In genomic region chr2:150495993-150496627, GRCh38 we compare ENCODE assay signal across 12 cellular contexts. TPM values are rescaled to one million over a fixed set of nuclear protein-coding genes. Genes with fewer than 3 reads are reported as not detected.
DNase-seq lines count a peak whose midpoint lies in the region; ATAC-seq and TF ChIP-seq lines count a peak whose summit lies in the region.
"Had no signal": no experiment of that assay in that cellular context is flagged by ENCODE, and none has a peak within 500 bp of the region (broad histone marks: within the 10 kb centered on the region; RNA-seq: fewer than 3 reads in every experiment).

No MANE protein-coding gene starts in this region.

- H3K4me1 ChIP-seq in esophagus squamous epithelium, result peaks cover 0 to 11% (median 0%) of the 10 kb centered on the region in 3 donors
- no peaks in the 10 kb centered on the region for H3K4me1 ChIP-seq in suprapubic skin

- TF ChIP-seq EP300 in suprapubic skin (IDR thresholded peaks at IDR 0.05), result no peak

- H3K27me3 ChIP-seq in kidney epithelial cell (ENCODE audit: control insufficient read depth, insufficient read depth, low read length), result no peaks in the 10 kb centered on the region
- no peaks in the 10 kb centered on the region for H3K27me3 ChIP-seq in esophagus squamous epithelium
- no peaks in the 10 kb centered on the region for H3K27me3 ChIP-seq in suprapubic skin

- DNase-seq in AG09309 (ENCODE audit: low read depth), result peak; percentile 95
- peak; percentile 94 for DNase-seq in M059J (ENCODE audit: low read depth)
- peak; percentile 88 for DNase-seq in astrocyte of the hippocampus (ENCODE audit: low read depth, low spot score)
- DNase-seq in kidney epithelial cell (ENCODE audit: low read depth), result peak; percentile 74
- DNase-seq in esophagus squamous epithelium (lab: John Stamatoyannopoulos, UW), result no peak
- DNase-seq in suprapubic skin (ENCODE audit: low spot score in 2 of 2), result no peak
- DNase-seq: C1 segment of cervical spinal cord, GF-D8, NCI-H187 treated with DMSO at 0.1 percent for 48 hours, T-helper 9 cell had no signal

- H3K9me3 ChIP-seq in esophagus squamous epithelium (no peaks in the 10 kb centered on the region), suprapubic skin (no peaks in the 10 kb centered on the region)

- intact Hi-C loops in esophagus squamous epithelium (cut with DNase I), result no loop called here

- WGBS in esophagus squamous epithelium, 2 donors, result 43 to 44% methylated on average over 7 of the region's 7 CpGs
- 42% methylated on average over 7 of the region's 7 CpGs for WGBS in suprapubic skin

- ATAC-seq in GM19023 (IDR thresholded peaks at IDR 0.05; ENCODE audit: unreplicated experiment) (no peak), HG03354 (IDR thresholded peaks at IDR 0.05; ENCODE audit: poor library complexity, severe bottlenecking, unreplicated experiment) (no peak)

- H3K27ac ChIP-seq in esophagus squamous epithelium, result no peak overlapping the region
- H3K27ac ChIP-seq in suprapubic skin, result no peak overlapping the region

- peak overlapping the region; percentile 5 for H3K4me3 ChIP-seq in AG09309 (ENCODE audit: control insufficient read depth, low read depth, low read length)
- H3K4me3 ChIP-seq in kidney epithelial cell (ENCODE audit: low read depth, low read length), result no peak overlapping the region
- no peak overlapping the region for H3K4me3 ChIP-seq in esophagus squamous epithelium
- no peak overlapping the region for H3K4me3 ChIP-seq in suprapubic skin

- TF ChIP-seq POLR2A in esophagus squamous epithelium (IDR thresholded peaks at IDR 0.05), result no peak
- TF ChIP-seq POLR2A in suprapubic skin (IDR thresholded peaks at IDR 0.05), result no peak

- TF ChIP-seq CTCF in AG09309 (IDR thresholded peaks at IDR 0.05; ENCODE audit: control insufficient read depth, insufficient read depth, low read depth, low read length, missing control alignments) (no peak), kidney epithelial cell (IDR thresholded peaks at IDR 0.05; ENCODE audit: insufficient read depth, low read length, poor library complexity, severe bottlenecking) (no peak), esophagus squamous epithelium (IDR thresholded peaks at IDR 0.05) (no peak), suprapubic skin (IDR thresholded peaks at IDR 0.05) (no peak)

- no peaks in the 10 kb centered on the region for H3K36me3 ChIP-seq in kidney epithelial cell (ENCODE audit: control insufficient read depth, insufficient read depth, low read length)
- no peaks in the 10 kb centered on the region for H3K36me3 ChIP-seq in esophagus squamous epithelium
- H3K36me3 ChIP-seq in suprapubic skin, result no peaks in the 10 kb centered on the region

RNA-seq across cellular contexts. Expression of gene RND3, which starts 8.6 kb away (rescaled TPM):
- 170 and 187 TPM in 2 replicates for total RNA-seq in M059J (2014; rRNA removed; shearing (Covaris generic))
- 231 and 259 TPM in 2 replicates for total RNA-seq in kidney epithelial cell
- 100 to 1,000 TPM in 1 of 4 donors, 10 to 100 TPM in 3; 67.3 to 163 (median 97.1) TPM for total RNA-seq in esophagus squamous epithelium
- total RNA-seq in suprapubic skin, result 10 to 100 TPM; 45.7 to 65.3 (median 56.9) TPM

Comparison
In these comparisons a context has a peak if more than half of its experiments do, and no peak if none do; other contexts are left out.
1. DNase-seq: peak in AG09309 (single experiment), M059J (single experiment), astrocyte of the hippocampus (single experiment) and kidney epithelial cell (single experiment); none in esophagus squamous epithelium (single experiment) and suprapubic skin (0 of 2).